1 cellular context compared by ENCODE assay signal in the genomic region with DNA sequence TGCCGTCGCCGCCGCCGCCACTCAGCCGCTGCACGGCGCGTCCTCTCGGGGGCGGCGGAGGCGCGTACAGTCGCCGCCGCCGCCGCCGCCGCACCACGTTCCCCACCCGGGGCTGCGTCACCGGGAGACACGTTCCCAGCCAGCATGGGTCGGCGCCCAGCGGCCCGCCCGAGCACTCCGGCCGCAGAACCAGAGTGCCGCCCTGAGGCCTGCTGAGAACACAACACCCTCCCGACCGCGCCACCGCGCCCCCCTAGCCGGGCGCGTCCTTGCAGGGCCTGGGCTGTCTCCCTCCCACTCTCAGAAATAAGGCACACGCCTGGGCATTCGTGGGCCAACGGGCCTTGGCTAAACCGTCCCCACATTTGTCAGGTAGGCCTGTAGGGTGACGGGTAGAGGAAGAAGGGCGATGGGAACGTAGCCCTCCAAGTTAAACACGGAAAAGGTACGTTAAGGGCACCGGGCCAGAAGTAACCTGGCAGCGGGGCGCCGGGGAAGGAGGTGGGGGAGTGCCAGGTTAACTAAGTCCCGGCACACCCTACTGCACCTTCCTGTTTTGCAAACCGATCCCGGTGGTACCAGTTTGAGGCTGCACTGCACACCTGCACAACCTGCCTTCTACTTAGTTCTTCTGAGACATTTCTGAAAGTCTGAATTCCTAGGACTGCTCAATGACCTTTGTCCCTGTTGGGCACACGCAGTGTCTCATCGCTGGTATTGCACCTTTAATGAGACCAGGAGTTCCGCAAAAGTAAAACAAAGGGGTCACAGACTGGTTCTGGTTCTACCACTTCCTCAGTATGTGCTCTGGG.
TF ChIP-seq lines count a peak whose summit lies in the region.

TSS of gene MAP4K5 (minus strand) at position 68 of the 812 bp plus-strand sequence. CDS start 520 bp downstream, outside the sequence.

TF ChIP-seq in HEK293, 187 proteins besides CTCF, POLR2A, EP300 and RAD21 (continued from another document):
- no peak for TF ChIP-seq ZNF121 (tag by site-specific recombination; IDR thresholded peaks at IDR 0.05)
- no peak; the same call in 1 of the 2 replicates for TF ChIP-seq ZBTB48 (tag by site-specific recombination; IDR thresholded peaks at IDR 0.05)
- peak; percentile 75 for TF ChIP-seq KLF9 (tag by site-specific recombination; IDR thresholded peaks at IDR 0.05; ENCODE audit: low read depth)
- TF ChIP-seq ZNF645 (tag by site-specific recombination; IDR thresholded peaks at IDR 0.05): no peak
- TF ChIP-seq ZNF239 (tag by site-specific recombination; IDR thresholded peaks at IDR 0.05): no peak
- TF ChIP-seq ZNF302 (tag by site-specific recombination; IDR thresholded peaks at IDR 0.05; ENCODE audit: low read depth): no peak
- TF ChIP-seq ZBTB21 (tag by site-specific recombination; IDR thresholded peaks at IDR 0.05): no peak
- no peak for TF ChIP-seq ZNF792 (tag by site-specific recombination; IDR thresholded peaks at IDR 0.05)
- no peak for TF ChIP-seq ZNF274 (IDR thresholded peaks at IDR 0.05; ENCODE audit: low read length)
- no peak for TF ChIP-seq ZNF274 (tag by site-specific recombination; IDR thresholded peaks at IDR 0.05; ENCODE audit: borderline replicate concordance)
- TF ChIP-seq PRDM6 (tag by site-specific recombination; IDR thresholded peaks at IDR 0.05): no peak
- peak; percentile 62 for TF ChIP-seq ZNF501 (tag by site-specific recombination; IDR thresholded peaks at IDR 0.05)
- no peak for TF ChIP-seq MZF1 (tag by site-specific recombination; IDR thresholded peaks at IDR 0.05; ENCODE audit: borderline replicate concordance)
- TF ChIP-seq GLI4 (tag by site-specific recombination; IDR thresholded peaks at IDR 0.05): no peak
